Comparison of ENCODE assay signal across 12 cellular contexts in genomic region chr7:47991270-47991669, GRCh38. TPM values are rescaled to one million over a fixed set of nuclear protein-coding genes. Genes with fewer than 3 reads are reported as not detected.
DNase-seq lines count a peak whose midpoint lies in the region; ATAC-seq and TF ChIP-seq lines count a peak whose summit lies in the region.
"Had no signal": no experiment of that assay in that cellular context is flagged by ENCODE, and none has a peak within 500 bp of the region (broad histone marks: within the 10 kb centered on the region; RNA-seq: fewer than 3 reads in every experiment).

No MANE protein-coding gene starts in this region.

- no peak for TF ChIP-seq CTCF in Panc1 (IDR thresholded peaks at IDR 0.05)
- no peak for TF ChIP-seq CTCF in fibroblast of lung (conservative IDR thresholded peaks at IDR 0.05 in 1 of 2, IDR thresholded peaks at IDR 0.05 in 1 of 2; ENCODE audit: low read depth in 1 of 2, low read length in 2 of 2)

- DNase-seq in T-helper 2 cell treated with Interferon-gamma antibody and Interleukin-4, amounts not matched to agents 5 μg/mL and 100 μg/mL, for 36 hours (ENCODE audit: low spot score): no peak
- no peak for DNase-seq in T-helper 2 cell
- DNase-seq in Panc1 (ENCODE audit: low read depth, low spot score): no peak
- no peak for DNase-seq in fibroblast of lung (ENCODE audit: low read depth in 2 of 2)
- DNase-seq in stimulated activated effector memory CD8-positive, alpha-beta T cell treated with anti-CD3 and anti-CD28 coated beads, Interleukin-12 subunit alpha, Interleukin-12 subunit beta, amount 100 ng/mL, for 72 hours (ENCODE audit: low spot score in 2 of 2): no peak
- DNase-seq in NCI-H446 (lab: John Stamatoyannopoulos, UW): no peak
- DNase-seq: NCI-H2171 had no signal

- no TSS peak for BruUV-seq in Panc1 (replicated peaks; lab: Mats Ljungman, UMichigan)

- in situ Hi-C loops in Panc1 (cut with HindIII; ENCODE audit: low pct_unique_long_range_greater_than_20kb, low sequenced_read_pairs): loop anchor here (10.0 kb wide), 1 partner anchor 84 kb away; no protein-coding TSS in a partner anchor

- H3K27me3 Mint-ChIP-seq in T-helper 2 cell treated with Interferon-gamma antibody and Interleukin-4, amounts not matched to agents 5 μg/mL and 100 μg/mL, for 36 hours (ENCODE audit: low read depth): no peaks in the 10 kb centered on the region

- no peaks in the 10 kb centered on the region for H4K20me1 ChIP-seq in fibroblast of lung (ENCODE audit: control insufficient read depth, extremely low read depth, insufficient read depth, low read length)

- H3K9me3 ChIP-seq in Panc1 (ENCODE audit: control insufficient read depth, insufficient read depth, low read depth, low read length): no peaks in the 10 kb centered on the region
- H3K9me3 ChIP-seq in fibroblast of lung (ENCODE audit: control insufficient read depth, insufficient read depth, low read depth, low read length): no peaks in the 10 kb centered on the region
- H3K9me3 ChIP-seq: psoas muscle had no signal

- H3K79me2 ChIP-seq in fibroblast of lung (ENCODE audit: control insufficient read depth, insufficient read depth, low read length): no peaks in the 10 kb centered on the region

- peaks cover 22% of the 10 kb centered on the region for H3K4me1 ChIP-seq in Panc1 (ENCODE audit: control insufficient read depth, insufficient read depth, low read length)
- H3K4me1 ChIP-seq in fibroblast of lung (ENCODE audit: control insufficient read depth, extremely low read depth, insufficient read depth, low read length): peaks cover 3% of the 10 kb centered on the region
- H3K4me1 ChIP-seq: psoas muscle had no signal

- H2AFZ ChIP-seq in fibroblast of lung (ENCODE audit: low read length): peak overlapping the region; percentile 98

- H3K9me3 Mint-ChIP-seq in T-helper 2 cell treated with Interferon-gamma antibody and Interleukin-4, amounts not matched to agents 5 μg/mL and 100 μg/mL, for 36 hours: peaks cover 14% of the 10 kb centered on the region
- H3K9me3 Mint-ChIP-seq in stimulated activated effector memory CD8-positive, alpha-beta T cell treated with anti-CD3 and anti-CD28 coated beads, Interleukin-12 subunit alpha, Interleukin-12 subunit beta, amount 100 ng/mL, for 72 hours: peaks cover 6% of the 10 kb centered on the region

- H3K27me3 ChIP-seq in Panc1 (ENCODE audit: control insufficient read depth, insufficient read depth, low read length) (no peaks in the 10 kb centered on the region), fibroblast of lung (ENCODE audit: control insufficient read depth, insufficient read depth, low read length) (no peaks in the 10 kb centered on the region)

- POLR2A ChIA-PET in Panc1 (lab: Charles Lee): interaction anchor here (0.9 kb wide), 1 partner anchor 105 kb away, joined by 3 read pairs; no protein-coding TSS in a partner anchor

- H3K36me3 ChIP-seq in Panc1 (ENCODE audit: control insufficient read depth, insufficient read depth, low read length) (no peaks in the 10 kb centered on the region), fibroblast of lung (ENCODE audit: control insufficient read depth, insufficient read depth, low read length) (no peaks in the 10 kb centered on the region)

- peaks cover 2% of the 10 kb centered on the region for H3K36me3 Mint-ChIP-seq in T-helper 2 cell treated with Interferon-gamma antibody and Interleukin-4, amounts not matched to agents 5 μg/mL and 100 μg/mL, for 36 hours (ENCODE audit: low read depth)
- peaks cover 6% of the 10 kb centered on the region for H3K36me3 Mint-ChIP-seq in stimulated activated effector memory CD8-positive, alpha-beta T cell treated with anti-CD3 and anti-CD28 coated beads, Interleukin-12 subunit alpha, Interleukin-12 subunit beta, amount 100 ng/mL, for 72 hours

- H3K27ac Mint-ChIP-seq in T-helper 2 cell treated with Interferon-gamma antibody and Interleukin-4, amounts not matched to agents 5 μg/mL and 100 μg/mL, for 36 hours: peak overlapping the region; percentile 94
- peak overlapping the region; percentile 90 for H3K27ac Mint-ChIP-seq in stimulated activated effector memory CD8-positive, alpha-beta T cell treated with anti-CD3 and anti-CD28 coated beads, Interleukin-12 subunit alpha, Interleukin-12 subunit beta, amount 100 ng/mL, for 72 hours

- peak overlapping the region; percentile 92 for H3K4me3 Mint-ChIP-seq in T-helper 2 cell treated with Interferon-gamma antibody and Interleukin-4, amounts not matched to agents 5 μg/mL and 100 μg/mL, for 36 hours
- H3K4me3 Mint-ChIP-seq in stimulated activated effector memory CD8-positive, alpha-beta T cell treated with anti-CD3 and anti-CD28 coated beads, Interleukin-12 subunit alpha, Interleukin-12 subunit beta, amount 100 ng/mL, for 72 hours: peak overlapping the region; percentile 83

- no peak overlapping the region for H3K9ac ChIP-seq in fibroblast of lung (ENCODE audit: insufficient read depth, low read length)

- ATAC-seq in Panc1 (peak; percentile 54), GM18909 (IDR thresholded peaks at IDR 0.05; ENCODE audit: poor library complexity, unreplicated experiment) (no peak), HG03439 (IDR thresholded peaks at IDR 0.05; ENCODE audit: unreplicated experiment) (no peak)
- ATAC-seq in stimulated activated effector memory CD8-positive, alpha-beta T cell treated with anti-CD3 and anti-CD28 coated beads, Interleukin-12 subunit alpha, Interleukin-12 subunit beta, amount 100 ng/mL, for 72 hours: no peak

- peak overlapping the region; percentile 44 to 56 for H3K4me3 ChIP-seq in Panc1 (ENCODE audit: low read depth in 2 of 2, low read length in 2 of 2)
- peak overlapping the region in 1 of 4 experiments; percentile 54 for H3K4me3 ChIP-seq in fibroblast of lung (replicated peaks in 1 of 4; ENCODE audit: control extremely low read depth in 1 of 4, insufficient read depth in 1 of 4, low read depth in 3 of 4, low read length in 4 of 4)

- H3K4me2 ChIP-seq in fibroblast of lung (ENCODE audit: extremely low read depth, insufficient read depth, low read length): no peak overlapping the region

- intact Hi-C loops in Panc1 (cut with micrococcal nuclease; ENCODE audit: unreplicated experiment): loop anchor here (1.0 to 5.0 kb wide), 3 partner anchors 96 to 161 kb away; partner anchors contain the start of gene UPP1

- H3K27ac ChIP-seq in Panc1 (ENCODE audit: low read length) (peak overlapping the region; percentile 96), fibroblast of lung (ENCODE audit: insufficient read depth, low read length) (no peak overlapping the region)
- H3K27ac ChIP-seq: psoas muscle had no signal

- H3K4me1 Mint-ChIP-seq in T-helper 2 cell treated with Interferon-gamma antibody and Interleukin-4, amounts not matched to agents 5 μg/mL and 100 μg/mL, for 36 hours (ENCODE audit: low read depth): peaks cover 25% of the 10 kb centered on the region
- H3K4me1 Mint-ChIP-seq in stimulated activated effector memory CD8-positive, alpha-beta T cell treated with anti-CD3 and anti-CD28 coated beads, Interleukin-12 subunit alpha, Interleukin-12 subunit beta, amount 100 ng/mL, for 72 hours: peaks cover 18% of the 10 kb centered on the region

- CTCF ChIA-PET in Panc1 (lab: Charles Lee): interaction anchor here (0.6 to 2.2 kb wide), 11 partner anchors 24 to 725 kb away, joined by 3 to 22 read pairs (median 4); partner anchors contain the start of gene C7orf57

RNA-seq across cellular contexts. Expression of gene HUS1, which starts 11.9 kb away (rescaled TPM):
- 72.7 TPM for total RNA-seq in Panc1 (2021; ENCODE audit: unreplicated experiment)
- 29.3 TPM for polyA plus RNA-seq in Panc1 (2012; ENCODE audit: insufficient read length)
- total RNA-seq in fibroblast of lung: 9.8 and 14.2 TPM in 2 replicates
- 29.4 and 31.2 TPM in 2 replicates for polyA plus RNA-seq in fibroblast of lung
- 15.0 and 20.0 TPM in 2 replicates for polyA plus RNA-seq in fibroblast of lung (2012)
- 9.9 and 17.0 TPM in 2 replicates for polyA minus RNA-seq in fibroblast of lung (ENCODE audit: low replicate concordance)

RNA-seq across cellular contexts. Expression of gene SUN3, which starts 37.6 kb away (rescaled TPM):
- 0.49 TPM for total RNA-seq in Panc1 (2021; ENCODE audit: unreplicated experiment)
- not detected for polyA plus RNA-seq in Panc1 (2012; ENCODE audit: insufficient read length)
- not detected in 2 replicates for total RNA-seq in fibroblast of lung
- polyA plus RNA-seq in fibroblast of lung: not detected in 2 replicates
- not detected in 2 replicates for polyA plus RNA-seq in fibroblast of lung (2012)
- polyA minus RNA-seq in fibroblast of lung (ENCODE audit: low replicate concordance): not detected in 2 replicates
- total RNA-seq: esophagus mucosa had no signal

RNA-seq across cellular contexts. Expression of gene PKD1L1, which starts 43.0 kb away (rescaled TPM):
- total RNA-seq in Panc1 (2021; ENCODE audit: unreplicated experiment) (2.2 TPM), fibroblast of lung (under 0.01 TPM in 2 replicates)
- polyA plus RNA-seq in Panc1 (2012; ENCODE audit: insufficient read length): 2.5 TPM
- 0.01 and 0.12 TPM in 2 replicates for polyA plus RNA-seq in fibroblast of lung
- polyA plus RNA-seq in fibroblast of lung (2012): 0.14 TPM in 1 of 2 replicates, not detected in the other
- 0.15 and 0.16 TPM in 2 replicates for polyA minus RNA-seq in fibroblast of lung (ENCODE audit: low replicate concordance)
- total RNA-seq: A172 had no signal

RNA-seq across cellular contexts. Expression of gene C7orf57, which starts 44.1 kb away (rescaled TPM):
- total RNA-seq in Panc1 (2021; ENCODE audit: unreplicated experiment) (3.2 TPM), fibroblast of lung (not detected in 2 replicates)
- 1.4 TPM for polyA plus RNA-seq in Panc1 (2012; ENCODE audit: insufficient read length)
- polyA plus RNA-seq in fibroblast of lung: not detected in 2 replicates
- polyA plus RNA-seq in fibroblast of lung (2012): not detected in 2 replicates
- not detected in 2 replicates for polyA minus RNA-seq in fibroblast of lung (ENCODE audit: low replicate concordance)
- total RNA-seq: psoas muscle had no signal
